18 cellular contexts compared by ENCODE assay signal in the genomic region with DNA sequence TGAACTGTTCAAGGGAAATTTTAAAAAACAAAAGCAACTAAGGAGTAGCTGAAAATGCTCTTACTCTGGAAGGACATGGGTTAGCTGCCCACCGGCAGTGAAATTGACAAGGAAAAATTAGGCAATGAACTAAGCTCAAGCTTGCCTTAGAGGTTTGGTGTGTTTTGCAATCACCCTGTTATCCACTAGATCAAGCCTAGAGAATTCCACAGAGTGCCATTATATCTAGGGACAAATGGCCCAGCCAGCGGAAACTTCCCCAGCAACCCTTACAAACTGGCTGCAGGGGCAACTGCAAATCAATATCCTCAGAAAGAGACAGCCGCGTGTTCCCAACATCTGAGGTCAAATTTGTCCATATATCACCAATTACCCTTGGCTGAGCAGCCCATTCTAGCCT.
DNase-seq lines count a peak whose midpoint lies in the region; ATAC-seq and TF ChIP-seq lines count a peak whose summit lies in the region.
"Had no signal": no experiment of that assay in that cellular context is flagged by ENCODE, and none has a peak within 500 bp of the region (broad histone marks: within the 10 kb centered on the region; RNA-seq: fewer than 3 reads in every experiment).

No MANE protein-coding gene starts in this region.

- H4K8ac ChIP-seq in IMR-90 (ENCODE audit: low read depth in 2 of 2, low read length in 2 of 2): no peak overlapping the region

- no peaks in the 10 kb centered on the region for H3K4me1 ChIP-seq in IMR-90 (ENCODE audit: control insufficient read depth, insufficient read depth, low read length)
- H3K4me1 ChIP-seq in osteoblast (ENCODE audit: insufficient read depth, low read length): no peaks in the 10 kb centered on the region
- H3K4me1 ChIP-seq: A549; BLaER1 treated with 17β-estradiol and CSF1 and Interleukin-3, amounts not matched to agents 10 nM and 100 nM; Caco-2 had no signal

- no peak for TF ChIP-seq RAD21 in IMR-90 (IDR thresholded peaks at IDR 0.05; ENCODE audit: low read length)

- POLR2A ChIA-PET in IMR-90 (lab: Charles Lee; ENCODE audit: unreplicated experiment): no interaction called here

- H3K4me2 ChIP-seq in IMR-90 (ENCODE audit: low read depth, low read length): no peak overlapping the region
- no peak overlapping the region for H3K4me2 ChIP-seq in osteoblast (ENCODE audit: insufficient read depth, low read length)
- H3K4me2 ChIP-seq: A549; BLaER1 treated with 17β-estradiol and CSF1 and Interleukin-3, amounts not matched to agents 10 nM and 100 nM had no signal

- H3K14ac ChIP-seq in IMR-90 (replicated peaks; ENCODE audit: low read depth, low read length): no peak overlapping the region

- DNase-seq in Right ventricle myocardium superior (no peak), left ventricle myocardium superior (no peak), IMR-90 (no peak), osteoblast (ENCODE audit: insufficient read length, low spot score, missing footprints) (peak; percentile 34), HT-29 (ENCODE audit: low spot score) (no peak), MG63 (no peak)
- DNase-seq in activated naive CD4-positive, alpha-beta T cell (lab: John Stamatoyannopoulos, UW): no peak
- DNase-seq: AML-193; Caco-2; Calu3; CD4-positive, alpha-beta T cell; CD8-positive, alpha-beta T cell; DMS79 treated with DMSO at 0.1 percent for 48 hours; GF-D8 had no signal

- no peak overlapping the region for H2BK15ac ChIP-seq in IMR-90 (ENCODE audit: low read depth, low read length)

- no peaks in the 10 kb centered on the region for H3K79me2 ChIP-seq in osteoblast (ENCODE audit: insufficient read depth, low read length)

- H3K27ac ChIP-seq in IMR-90 (ENCODE audit: insufficient read depth, low read length) (no peak overlapping the region), osteoblast (ENCODE audit: low read depth, low read length) (no peak overlapping the region)
- H3K27ac ChIP-seq: 22Rv1; A549; BLaER1 treated with 17β-estradiol and CSF1 and Interleukin-3, amounts not matched to agents 10 nM and 100 nM; C4-2B had no signal

- peak; percentile 41 for ATAC-seq in Right ventricle myocardium superior (ENCODE audit: poor library complexity)
- no peak for ATAC-seq in left ventricle myocardium superior
- ATAC-seq in IMR-90 (ENCODE audit: low read depth): no peak
- ATAC-seq: A549; CD8-positive, alpha-beta T cell had no signal

- no peak overlapping the region for H3K18ac ChIP-seq in IMR-90 (ENCODE audit: low read depth, low read length)

- H3K56ac ChIP-seq in IMR-90 (ENCODE audit: extremely low read depth, insufficient read depth, low read length): no peak overlapping the region

- H3K9me1 ChIP-seq in IMR-90 (ENCODE audit: insufficient read depth, low read length): no peaks in the 10 kb centered on the region

- TF ChIP-seq POLR2A in IMR-90 (IDR thresholded peaks at IDR 0.05; ENCODE audit: low read depth, low read length): no peak

- no CpG with 5 or more reads among the region's 4 CpGs for WGBS in IMR-90 (ENCODE audit: extremely low coverage in 2 of 2, insufficient read length in 1 of 2), 2 experiments

- H4K20me1 ChIP-seq in IMR-90 (ENCODE audit: insufficient read depth, low read length) (no peaks in the 10 kb centered on the region), osteoblast (ENCODE audit: insufficient read depth, low read length) (no peaks in the 10 kb centered on the region)
- H4K20me1 ChIP-seq: BLaER1 treated with 17β-estradiol and CSF1 and Interleukin-3, amounts not matched to agents 10 nM and 100 nM had no signal

- no peak overlapping the region for H3K9ac ChIP-seq in IMR-90 (ENCODE audit: low read depth, low read length)
- H3K9ac ChIP-seq: BLaER1 treated with 17β-estradiol and CSF1 and Interleukin-3, amounts not matched to agents 10 nM and 100 nM had no signal

- H2AK9ac ChIP-seq in IMR-90 (replicated peaks; ENCODE audit: low read depth, low read length, poor library complexity): peak overlapping the region; percentile 71

- H3K79me1 ChIP-seq in IMR-90 (ENCODE audit: low read depth in 1 of 2, low read length in 2 of 2): no peaks in the 10 kb centered on the region

- H3K4me3 ChIP-seq in IMR-90 (ENCODE audit: insufficient read depth, low read depth, low read length) (no peak overlapping the region), osteoblast (ENCODE audit: insufficient read depth, low read length) (no peak overlapping the region), MG63 (no peak overlapping the region)
- H3K4me3 ChIP-seq: A549; BLaER1 treated with 17β-estradiol and CSF1 and Interleukin-3, amounts not matched to agents 10 nM and 100 nM had no signal

- H2AK5ac ChIP-seq in IMR-90 (ENCODE audit: low read depth, low read length): no peak overlapping the region

- no peak overlapping the region for H4K5ac ChIP-seq in IMR-90 (ENCODE audit: low read depth, low read length)

- BruUV-seq in IMR-90 (replicated peaks; lab: Mats Ljungman, UMichigan): no TSS peak

- TF ChIP-seq CTCF in IMR-90 (conservative IDR thresholded peaks at IDR 0.05; ENCODE audit: low read depth, low read length): no peak
- TF ChIP-seq CTCF in osteoblast (IDR thresholded peaks at IDR 0.05; ENCODE audit: extremely low read depth, low read depth, low read length): no peak

- intact Hi-C loops in Right ventricle myocardium superior (cut with DNase I) (no loop called here), left ventricle myocardium superior (cut with micrococcal nuclease) (no loop called here), IMR-90 (cut with micrococcal nuclease) (no loop called here)

- dilution Hi-C loops in IMR-90 (cut with HindIII; ENCODE audit: low sequenced_read_pairs, unreplicated experiment): no loop called here

- H2BK20ac ChIP-seq in IMR-90 (ENCODE audit: low read depth, low read length): no peak overlapping the region

- H2AFZ ChIP-seq in IMR-90 (replicated peaks; ENCODE audit: low read length, poor library complexity): no peak overlapping the region
- no peak overlapping the region for H2AFZ ChIP-seq in osteoblast (ENCODE audit: low read length)

- no peak overlapping the region for H3K23ac ChIP-seq in IMR-90 (ENCODE audit: low read depth, low read length)

- H3K27me3 ChIP-seq in IMR-90 (ENCODE audit: control insufficient read depth, insufficient read depth, low read length) (peaks cover 6% of the 10 kb centered on the region), osteoblast (ENCODE audit: insufficient read depth, low read length) (peaks cover 13% of the 10 kb centered on the region), MG63 (no peaks in the 10 kb centered on the region)
- H3K27me3 ChIP-seq: BLaER1 treated with 17β-estradiol and CSF1 and Interleukin-3, amounts not matched to agents 10 nM and 100 nM had no signal

- H2BK5ac ChIP-seq in IMR-90 (ENCODE audit: low read depth, low read length, poor library complexity, severe bottlenecking): no peak overlapping the region

- no peaks in the 10 kb centered on the region for H3K36me3 ChIP-seq in IMR-90 (ENCODE audit: control insufficient read depth, insufficient read depth, low read length)
- H3K36me3 ChIP-seq in osteoblast (ENCODE audit: insufficient read depth, low read length): no peaks in the 10 kb centered on the region
- no peaks in the 10 kb centered on the region for H3K36me3 ChIP-seq in MG63
- H3K36me3 ChIP-seq: BLaER1 treated with 17β-estradiol and CSF1 and Interleukin-3, amounts not matched to agents 10 nM and 100 nM had no signal

- H4K91ac ChIP-seq in IMR-90 (ENCODE audit: insufficient read depth, low read depth, low read length): no peak overlapping the region

- no peak overlapping the region for H2BK120ac ChIP-seq in IMR-90 (ENCODE audit: low read depth, low read length)

- H3K9me3 ChIP-seq in IMR-90 (ENCODE audit: control insufficient read depth, insufficient read depth, low read length) (peaks cover 2% of the 10 kb centered on the region; the same call in 1 of the 2 replicates), osteoblast (ENCODE audit: low read depth, low read length) (no peaks in the 10 kb centered on the region), MG63 (no peaks in the 10 kb centered on the region)
- H3K9me3 ChIP-seq: A549, Caco-2 had no signal

- in situ Hi-C loops in IMR-90 (cut with MboI; ENCODE audit: low sequenced_read_pairs): no loop called here

- no peak overlapping the region for H3K4ac ChIP-seq in IMR-90 (ENCODE audit: low read depth, low read length)

- CTCF ChIA-PET in IMR-90 (lab: Yijun Ruan, JAX): no interaction called here

TF ChIP-seq in IMR-90, 13 proteins besides CTCF, POLR2A, EP300 and RAD21:
- TF ChIP-seq SMC3 (IDR thresholded peaks at IDR 0.05; ENCODE audit: low read depth, low read length) (no peak), CEBPB (IDR thresholded peaks at IDR 0.05; ENCODE audit: low read depth, low read length) (no peak), FOS (IDR thresholded peaks at IDR 0.05; ENCODE audit: low read depth, low read length) (no peak), RCOR1 (IDR thresholded peaks at IDR 0.05; ENCODE audit: insufficient replicate concordance, low read length) (no peak), NFE2L2 (IDR thresholded peaks at IDR 0.05; ENCODE audit: low read depth, low read length) (no peak), MAFK (IDR thresholded peaks at IDR 0.05; ENCODE audit: low read depth, low read length) (no peak)
- TF ChIP-seq, protein P1, sequence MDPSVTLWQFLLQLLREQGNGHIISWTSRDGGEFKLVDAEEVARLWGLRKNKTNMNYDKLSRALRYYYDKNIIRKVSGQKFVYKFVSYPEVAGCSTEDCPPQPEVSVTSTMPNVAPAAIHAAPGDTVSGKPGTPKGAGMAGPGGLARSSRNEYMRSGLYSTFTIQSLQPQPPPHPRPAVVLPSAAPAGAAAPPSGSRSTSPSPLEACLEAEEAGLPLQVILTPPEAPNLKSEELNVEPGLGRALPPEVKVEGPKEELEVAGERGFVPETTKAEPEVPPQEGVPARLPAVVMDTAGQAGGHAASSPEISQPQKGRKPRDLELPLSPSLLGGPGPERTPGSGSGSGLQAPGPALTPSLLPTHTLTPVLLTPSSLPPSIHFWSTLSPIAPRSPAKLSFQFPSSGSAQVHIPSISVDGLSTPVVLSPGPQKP (IDR thresholded peaks at IDR 0.05; ENCODE audit: borderline replicate concordance, low read depth, low read length): no peak
